Comparison of ENCODE assay signal across 22 cellular contexts in the genomic region with DNA sequence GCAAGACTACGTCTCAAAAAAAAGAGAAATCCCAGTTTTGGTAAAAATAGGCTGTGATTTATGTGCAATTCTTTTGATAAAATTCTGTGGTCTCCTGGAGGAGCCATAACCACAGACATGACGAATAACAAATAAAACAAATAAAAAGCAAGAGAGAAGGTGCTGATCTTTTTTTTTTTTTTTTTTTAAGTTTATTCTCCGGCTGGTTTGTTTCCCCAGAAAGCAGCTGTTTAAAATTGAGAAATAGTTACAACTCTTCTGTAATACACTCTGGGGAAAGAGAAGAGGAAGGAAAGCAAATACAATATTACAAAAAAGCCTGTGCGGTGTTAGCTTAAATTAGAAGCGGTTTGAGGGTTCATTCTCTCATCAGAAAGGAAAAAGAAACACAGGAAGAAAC. TPM values are rescaled to one million over a fixed set of nuclear protein-coding genes. Genes with fewer than 3 reads are reported as not detected.
DNase-seq lines count a peak whose midpoint lies in the region; ATAC-seq and TF ChIP-seq lines count a peak whose summit lies in the region.
"Had no signal": no experiment of that assay in that cellular context is flagged by ENCODE, and none has a peak within 500 bp of the region (broad histone marks: within the 10 kb centered on the region; RNA-seq: fewer than 3 reads in every experiment).

No MANE protein-coding gene starts in this region.

- H3K9me3 ChIP-seq in left ventricle myocardium inferior (replicated peaks): no peaks in the 10 kb centered on the region
- no peaks in the 10 kb centered on the region for H3K9me3 ChIP-seq in SK-N-MC (ENCODE audit: low read depth, low read length)
- no peaks in the 10 kb centered on the region for H3K9me3 ChIP-seq in mononuclear cell (ENCODE audit: low read depth, low read length)
- H3K9me3 ChIP-seq in upper lobe of right lung: no peaks in the 10 kb centered on the region
- H3K9me3 ChIP-seq: prostate gland had no signal

- no peaks in the 10 kb centered on the region for H3K36me3 ChIP-seq in left ventricle myocardium inferior
- no peaks in the 10 kb centered on the region for H3K36me3 ChIP-seq in SK-N-MC (ENCODE audit: insufficient read depth, low read length)
- no peaks in the 10 kb centered on the region for H3K36me3 ChIP-seq in upper lobe of right lung
- H3K36me3 ChIP-seq: prostate gland had no signal

- no peak overlapping the region for H3K27ac ChIP-seq in left ventricle myocardium inferior (replicated peaks)
- H3K27ac ChIP-seq in SK-N-MC: peak overlapping the region; percentile 87
- peak overlapping the region; percentile 28 for H3K27ac ChIP-seq in upper lobe of right lung
- H3K27ac ChIP-seq: C4-2B, prostate gland had no signal

- no peak for DNase-seq in left ventricle myocardium superior
- no peak for DNase-seq in left ventricle myocardium inferior
- DNase-seq in SK-N-MC (ENCODE audit: low read depth, low spot score): no peak
- no peak for DNase-seq in upper lobe of right lung
- no peak for DNase-seq in dedifferentiated amniotic fluid mesenchymal stem cell (ENCODE audit: extremely low spot score)
- DNase-seq in activated CD4-positive, alpha-beta T cell treated with anti-CD3 and anti-CD28 coated beads, Interleukin-2, amount 50 U/mL, for 48 hours: no peak
- DNase-seq in stimulated activated naive CD4-positive, alpha-beta T cell (lab: John Stamatoyannopoulos, UW): no peak
- DNase-seq: 8988T; activated B cell treated with CpG ODN at 0.5 μM for 24 hours; activated CD8-positive, alpha-beta memory T cell treated with anti-CD3 and anti-CD28 coated beads for 24 hours; activated naive CD8-positive, alpha-beta T cell treated with anti-CD3 and anti-CD28 coated beads for 36 hours; DMS 273 treated with DMSO at 0.1 percent for 48 hours; dorsolateral prefrontal cortex; natural killer cell; NCI-H1436; NCI-H446; stimulated activated CD8-positive, alpha-beta memory T cell treated with anti-CD3 and anti-CD28 coated beads, Interleukin-4, amount 100 ng/mL, for 48 hours had no signal

- no peak overlapping the region for H3K4me3 ChIP-seq in left ventricle myocardium inferior
- peak overlapping the region; percentile 28; the same call in 1 of the 2 replicates for H3K4me3 ChIP-seq in SK-N-MC
- H3K4me3 ChIP-seq in mononuclear cell (ENCODE audit: low read length): peak overlapping the region; percentile 21
- H3K4me3 ChIP-seq in upper lobe of right lung: no peak overlapping the region
- H3K4me3 ChIP-seq: K562, prostate gland had no signal

- peaks cover 8% of the 10 kb centered on the region for H3K4me1 ChIP-seq in left ventricle myocardium inferior
- peaks cover 70% of the 10 kb centered on the region for H3K4me1 ChIP-seq in mononuclear cell (ENCODE audit: insufficient read depth, low read length)
- H3K4me1 ChIP-seq in upper lobe of right lung: no peaks in the 10 kb centered on the region
- H3K4me1 ChIP-seq: prostate gland had no signal

- H3K27me3 ChIP-seq in left ventricle myocardium inferior (ENCODE audit: low read depth) (no peaks in the 10 kb centered on the region), mononuclear cell (ENCODE audit: insufficient read depth, low read length) (no peaks in the 10 kb centered on the region), upper lobe of right lung (no peaks in the 10 kb centered on the region)
- H3K27me3 ChIP-seq: dorsolateral prefrontal cortex had no signal

- H3K9ac ChIP-seq in SK-N-MC (ENCODE audit: insufficient read length): peak overlapping the region; percentile 26

- intact Hi-C loops in left ventricle myocardium superior (cut with micrococcal nuclease) (no loop called here), left ventricle myocardium inferior (cut with micrococcal nuclease) (no loop called here), upper lobe of right lung (cut with DNase I) (no loop called here)

- ATAC-seq in left ventricle myocardium superior: peak; percentile 39
- peak; percentile 53 for ATAC-seq in upper lobe of right lung
- ATAC-seq: K562, natural killer cell, Right ventricle myocardium inferior had no signal

- TF ChIP-seq CTCF in left ventricle myocardium inferior (IDR thresholded peaks at IDR 0.05; ENCODE audit: borderline replicate concordance) (no peak), upper lobe of right lung (IDR thresholded peaks at IDR 0.05) (no peak)

RNA-seq across cellular contexts. Expression of a gene that starts 40.8 kb away (rescaled TPM):
- 120 TPM for total RNA-seq in left ventricle myocardium superior
- total RNA-seq in left ventricle myocardium inferior: 103 TPM
- 224 TPM for total RNA-seq in mononuclear cell
- total RNA-seq in upper lobe of right lung: 122 TPM

Comparison
In these comparisons a context has a peak if more than half of its experiments do, and no peak if none do; other contexts are left out.
1. H3K4me3 ChIP-seq: peak in SK-N-MC (single experiment) and mononuclear cell (single experiment); none in left ventricle myocardium inferior (single experiment) and upper lobe of right lung (single experiment).